ENCODE assay signal across 27 cellular contexts in genomic region chr14:30088620-30089019, GRCh38.
"Had no signal": no experiment of that assay in that cellular context is flagged by ENCODE, and none has a peak within 500 bp of the region (broad histone marks: within the 10 kb centered on the region; RNA-seq: fewer than 3 reads in every experiment).

No MANE protein-coding gene starts in this region.

- H3K27me3 ChIP-seq: stomach, suprapubic skin, testis, thyroid gland, tibial artery, tibial nerve, transverse colon, upper lobe of left lung, upper lobe of right lung, uterus, vagina had no signal

- H3K27ac ChIP-seq: stomach, suprapubic skin, testis, thoracic aorta, thyroid gland, tibial artery, tibial nerve, transverse colon, upper lobe of left lung, upper lobe of right lung, uterus, vagina had no signal

- ATAC-seq: stimulated activated effector memory CD8-positive, alpha-beta T cell treated with anti-CD3 and anti-CD28 coated beads, Interleukin-12 subunit alpha, Interleukin-12 subunit beta, amount 100 ng/mL, for 72 hours; stimulated activated memory B cell treated with anti-CD40 and anti-IgM and Interleukin-4, amounts not matched to agents 10 μg/mL and 1 μg/mL and 100 μg/mL, for 72 hours; stimulated activated naive B cell treated with anti-CD40 and anti-IgM and Interleukin-4, amounts not matched to agents 10 μg/mL and 1 μg/mL and 100 μg/mL, for 72 hours; stimulated activated naive CD8-positive, alpha-beta T cell treated with anti-CD3 and anti-CD28 coated beads, Interleukin-15, amount 100 ng/mL, for 72 hours; stimulated activated naive CD8-positive, alpha-beta T cell treated with anti-CD3 and anti-CD28 coated beads, Interleukin-15, Interleukin-2, amounts not matched to agents 100 U/mL and 50 U/mL, for 24 hours; upper lobe of right lung had no signal

- FAIRE-seq: urothelium cell line had no signal

- H3K4me1 ChIP-seq: stomach, suprapubic skin, testis, thyroid gland, tibial artery, tibial nerve, transverse colon, upper lobe of left lung, upper lobe of right lung, uterus, vagina had no signal

- H3K4me3 ChIP-seq: stomach, suprapubic skin, testis, thoracic aorta, thyroid gland, tibial artery, tibial nerve, transverse colon, upper lobe of left lung, upper lobe of right lung, uterus, vagina had no signal

- DNase-seq: stimulated activated CD4-positive, alpha-beta T cell treated with anti-CD3 and anti-CD28 coated beads, Interleukin-2, amount 100 ng/mL, for 48 hours; stimulated activated CD4-positive, alpha-beta T cell treated with anti-CD3 and anti-CD28 coated beads, Interleukin-4, amount 100 ng/mL, for 1 hour; stimulated activated CD4-positive, alpha-beta T cell treated with anti-CD3 and anti-CD28 coated beads, Interleukin-4, amount 100 ng/mL, for 24 hours; stimulated activated CD4-positive, alpha-beta T cell treated with anti-CD3 and anti-CD28 coated beads, Interleukin-4, amount 100 ng/mL, for 4 hours; stimulated activated CD8-positive, alpha-beta memory T cell treated with anti-CD3 and anti-CD28 coated beads, Interleukin-4, amount 100 ng/mL, for 48 hours; stimulated activated naive B cell treated with anti-CD40 and anti-IgM and Interleukin-4, amounts not matched to agents 10 μg/mL and 1 μg/mL and 100 μg/mL, for 72 hours; stimulated activated naive CD4-positive, alpha-beta T cell; stimulated activated naive CD4-positive, alpha-beta T cell treated with Interleukin-2 at 50 U/mL for 16 hours; stimulated activated naive CD8-positive, alpha-beta T cell treated with anti-CD3 and anti-CD28 coated beads, Interleukin-15, amount 100 ng/mL, for 72 hours; stimulated activated naive CD8-positive, alpha-beta T cell treated with anti-CD3 and anti-CD28 coated beads, Interleukin-15, Interleukin-2, amounts not matched to agents 100 U/mL and 50 U/mL, for 24 hours; stomach; substantia nigra; testis; thyroid gland; tibial artery; transverse colon; trophoblast cell; upper lobe of left lung; upper lobe of right lung; uterus had no signal

- H3K9me3 ChIP-seq: testis, thyroid gland, upper lobe of right lung, uterus, vagina had no signal

- H3K36me3 ChIP-seq: stomach, suprapubic skin, thoracic aorta, thyroid gland, tibial artery, tibial nerve, transverse colon, upper lobe of left lung, upper lobe of right lung, uterus, vagina had no signal
